In the genomic region with DNA sequence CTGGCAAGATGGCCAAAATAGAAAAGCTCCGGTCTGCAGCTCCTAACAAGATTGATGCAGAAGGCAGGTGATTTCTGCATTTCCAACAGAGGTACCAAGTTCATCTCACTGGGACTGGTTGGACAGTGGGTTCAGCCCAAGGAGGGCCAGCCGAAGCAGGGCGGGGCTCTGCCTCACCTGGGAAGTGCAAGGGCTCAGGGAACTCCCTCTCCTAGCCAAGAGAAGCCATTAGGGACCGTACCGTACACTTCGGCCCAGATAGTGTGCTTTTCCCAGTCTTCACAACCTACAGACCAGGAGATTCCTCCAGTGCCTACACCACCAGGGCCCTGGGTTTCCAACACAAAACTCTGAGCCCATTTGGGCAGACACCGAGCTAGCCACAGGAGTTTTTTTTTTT, we compare ENCODE assay signal across 24 cellular contexts.
"Had no signal": no experiment of that assay in that cellular context is flagged by ENCODE, and none has a peak within 500 bp of the region (broad histone marks: within the 10 kb centered on the region; RNA-seq: fewer than 3 reads in every experiment).

No MANE protein-coding gene starts in this region.

- H3K27me3 ChIP-seq: SJSA1 had no signal

- FAIRE-seq: HepG2, RCC 7860 had no signal

- H3K4me3 ChIP-seq: MG63, SJSA1, SK-N-MC had no signal

- H3K4me1 ChIP-seq: SJSA1 had no signal

- H3K27ac ChIP-seq: HL-60, SJSA1, SK-N-MC had no signal

- H3K36me3 ChIP-seq: MG63, SJSA1 had no signal

- DNase-seq: IMR-90, Karpas-422, KG1, MG63, NCI-H1092, NCI-H1105 treated with DMSO at 0.1 percent for 48 hours, NCI-H1417 treated with DMSO at 0.1 percent for 48 hours, NCI-H146, NCI-H1694 treated with DMSO at 0.1 percent for 48 hours, NCI-H1930, NCI-H2081, NCI-H2107, NCI-H2227 treated with DMSO at 0.1 percent for 48 hours, NCI-H524, NCI-H526 treated with DMSO at 0.1 percent for 48 hours, NCI-H748 treated with DMSO at 0.1 percent for 48 hours, Right ventricle myocardium superior, RPMI8226, SIG-M5 had no signal

- H3K9me3 ChIP-seq: MG63, SJSA1 had no signal
